28 cellular contexts compared by ENCODE assay signal in genomic region chr10:95499482-95499989, GRCh38.
DNase-seq lines count a peak whose midpoint lies in the region; ATAC-seq and TF ChIP-seq lines count a peak whose summit lies in the region.
"Had no signal": no experiment of that assay in that cellular context is flagged by ENCODE, and none has a peak within 500 bp of the region (broad histone marks: within the 10 kb centered on the region; RNA-seq: fewer than 3 reads in every experiment).

No MANE protein-coding gene starts in this region.

- H2BK20ac ChIP-seq in IMR-90 (ENCODE audit: low read depth, low read length) = no peak overlapping the region

- no peak for TF ChIP-seq POLR2A in IMR-90 (IDR thresholded peaks at IDR 0.05; ENCODE audit: low read depth, low read length)

- POLR2A ChIA-PET in IMR-90 (lab: Charles Lee; ENCODE audit: unreplicated experiment) = no interaction called here

- intact Hi-C loops in IMR-90 (cut with micrococcal nuclease) = no loop called here

- BruUV-seq in IMR-90 (replicated peaks; lab: Mats Ljungman, UMichigan) = no TSS peak

- H3K18ac ChIP-seq in IMR-90 (ENCODE audit: low read depth, low read length) (no peak overlapping the region), mesenchymal stem cell (ENCODE audit: low read depth in 1 of 2, low read length in 2 of 2) (no peak overlapping the region)

- CTCF ChIA-PET in IMR-90 (lab: Yijun Ruan, JAX) = interaction anchor here (0.5 kb wide), 1 partner anchor 10 kb away, joined by 5 read pairs; no protein-coding TSS in a partner anchor

- no peak overlapping the region for H4K5ac ChIP-seq in IMR-90 (ENCODE audit: low read depth, low read length)

- TF ChIP-seq CTCF in IMR-90 (conservative IDR thresholded peaks at IDR 0.05; ENCODE audit: low read depth, low read length) (no peak), choroid plexus epithelial cell (conservative IDR thresholded peaks at IDR 0.05; ENCODE audit: low read depth, low read length) (no peak), liver (IDR thresholded peaks at IDR 0.05; ENCODE audit: low read depth, low read length, missing input control) (no peak)

- TF ChIP-seq RAD21 in IMR-90 (IDR thresholded peaks at IDR 0.05; ENCODE audit: low read length) = no peak
- peak in 1 of 2 donors; percentile 24 for TF ChIP-seq RAD21 in liver (IDR thresholded peaks at IDR 0.05)

- no peak overlapping the region for H3K56ac ChIP-seq in IMR-90 (ENCODE audit: extremely low read depth, insufficient read depth, low read length)

- H3K9me3 ChIP-seq in IMR-90 (ENCODE audit: control insufficient read depth, insufficient read depth, low read length) (no peaks in the 10 kb centered on the region), liver (ENCODE audit: control insufficient read depth in 4 of 4, low read length in 3 of 4) (no peaks in the 10 kb centered on the region), stomach smooth muscle (ENCODE audit: control insufficient read depth in 2 of 2, low read length in 2 of 2) (no peaks in the 10 kb centered on the region), mesenchymal stem cell (ENCODE audit: control insufficient read depth, low read length) (no peaks in the 10 kb centered on the region)

- H4K91ac ChIP-seq in IMR-90 (ENCODE audit: insufficient read depth, low read depth, low read length) = no peak overlapping the region
- no peak overlapping the region for H4K91ac ChIP-seq in mesenchymal stem cell (ENCODE audit: low read length)

- dilution Hi-C loops in IMR-90 (cut with HindIII; ENCODE audit: low sequenced_read_pairs, unreplicated experiment) = no loop called here

- H2AK5ac ChIP-seq in IMR-90 (ENCODE audit: low read depth, low read length) (no peak overlapping the region), mesenchymal stem cell (ENCODE audit: low read length, severe bottlenecking) (no peak overlapping the region)

- H4K8ac ChIP-seq in IMR-90 (ENCODE audit: low read depth in 2 of 2, low read length in 2 of 2) = no peak overlapping the region
- no peak overlapping the region for H4K8ac ChIP-seq in mesenchymal stem cell (ENCODE audit: low read length)

- H3K36me3 ChIP-seq in IMR-90 (ENCODE audit: control insufficient read depth, insufficient read depth, low read length) (no peaks in the 10 kb centered on the region), liver (ENCODE audit: control insufficient read depth in 4 of 4, insufficient read depth in 3 of 4, low read depth in 1 of 4, low read length in 3 of 4) (no peaks in the 10 kb centered on the region), stomach smooth muscle (ENCODE audit: control insufficient read depth in 2 of 2, insufficient read depth in 2 of 2, low read length in 2 of 2) (peaks cover 2 to 7% of the 10 kb centered on the region in 2 donors), mesenchymal stem cell (ENCODE audit: control insufficient read depth in 1 of 2, insufficient read depth in 2 of 2, low read depth in 1 of 2, low read length in 2 of 2) (no peaks in the 10 kb centered on the region)
- H3K36me3 ChIP-seq: cardiac muscle cell had no signal

- H3K9me1 ChIP-seq in IMR-90 (ENCODE audit: insufficient read depth, low read length) = no peaks in the 10 kb centered on the region

- H3K27ac ChIP-seq in IMR-90 (ENCODE audit: insufficient read depth, low read length) (no peak overlapping the region), liver (ENCODE audit: low read depth in 1 of 2, low read length in 2 of 2) (peak overlapping the region; percentile 10 to 89), stomach smooth muscle (ENCODE audit: low read length) (peak overlapping the region; percentile 94), mesenchymal stem cell (ENCODE audit: low read length, poor library complexity, severe bottlenecking) (no peak overlapping the region)
- H3K27ac ChIP-seq: C4-2B, cardiac muscle cell had no signal

- H3K14ac ChIP-seq in IMR-90 (replicated peaks; ENCODE audit: low read depth, low read length) = no peak overlapping the region
- no peak overlapping the region for H3K14ac ChIP-seq in mesenchymal stem cell (ENCODE audit: low read length in 2 of 2)

- no peak overlapping the region for H3K4me2 ChIP-seq in IMR-90 (ENCODE audit: low read depth, low read length)
- no peak overlapping the region for H3K4me2 ChIP-seq in mesenchymal stem cell (ENCODE audit: low read length, poor library complexity, severe bottlenecking)

- no peak overlapping the region for H2AK9ac ChIP-seq in IMR-90 (replicated peaks; ENCODE audit: low read depth, low read length, poor library complexity)

- H4K20me1 ChIP-seq in IMR-90 (ENCODE audit: insufficient read depth, low read length) = no peaks in the 10 kb centered on the region

- WGBS in IMR-90 (ENCODE audit: extremely low coverage in 2 of 2, insufficient read length in 1 of 2), 2 experiments = no CpG with 5 or more reads among the region's 6 CpGs
- WGBS in liver = 35% methylated on average over 6 of the region's 6 CpGs
- 75% methylated on average over 5 of the region's 6 CpGs for WGBS in mesenchymal stem cell

- H3K27me3 ChIP-seq in IMR-90 (ENCODE audit: control insufficient read depth, insufficient read depth, low read length) = no peaks in the 10 kb centered on the region
- no peaks in the 10 kb centered on the region for H3K27me3 ChIP-seq in liver (ENCODE audit: control insufficient read depth in 4 of 4, insufficient read depth in 4 of 4, low read length in 3 of 4)
- no peaks in the 10 kb centered on the region for H3K27me3 ChIP-seq in stomach smooth muscle (ENCODE audit: control insufficient read depth in 1 of 2, insufficient read depth in 2 of 2, low read length in 2 of 2)
- H3K27me3 ChIP-seq in mesenchymal stem cell (ENCODE audit: control insufficient read depth in 1 of 2, insufficient read depth in 1 of 2, low read length in 2 of 2) = peaks cover 0 to 4% of the 10 kb centered on the region in 2 experiments
- H3K27me3 ChIP-seq: cardiac muscle cell, dorsolateral prefrontal cortex had no signal

- in situ Hi-C loops in IMR-90 (cut with MboI; ENCODE audit: low sequenced_read_pairs) = no loop called here

- H3K4me1 ChIP-seq in IMR-90 (ENCODE audit: control insufficient read depth, insufficient read depth, low read length) (no peaks in the 10 kb centered on the region), liver (ENCODE audit: control insufficient read depth in 4 of 4, insufficient read depth in 4 of 4, low read length in 3 of 4) (peaks cover 21 to 51% (median 46%) of the 10 kb centered on the region in 4 donors), stomach smooth muscle (ENCODE audit: control insufficient read depth, insufficient read depth, low read length) (peaks cover 56% of the 10 kb centered on the region), mesenchymal stem cell (ENCODE audit: control insufficient read depth, insufficient read depth, low read depth, low read length) (peaks cover 2% of the 10 kb centered on the region)

- DNase-seq in IMR-90 (no peak), choroid plexus epithelial cell (ENCODE audit: low read depth) (peak; percentile 15), mesenchymal stem cell (no peak)
- DNase-seq in activated effector memory CD4-positive, alpha-beta T cell treated with Interleukin-2 at 50 U/mL for 16 hours = no peak
- DNase-seq in activated T-cell treated with anti-CD3 and anti-CD28 coated beads, Interleukin-2, amount 50 U/mL, for 1 hour = no peak
- no peak for DNase-seq in stimulated activated CD4-positive, alpha-beta T cell treated with anti-CD3 and anti-CD28 coated beads, Interleukin-4, amount 100 ng/mL, for 24 hours
- DNase-seq: activated CD4-positive, alpha-beta memory T cell treated with anti-CD3 and anti-CD28 coated beads for 36 hours; activated CD4-positive, CD25-positive, alpha-beta regulatory T cell; activated effector memory CD4-positive, alpha-beta T cell treated with anti-CD3 and anti-CD28 coated beads, Interleukin-2, amount 50 U/mL, for 16 hours; activated naive CD8-positive, alpha-beta T cell treated with anti-CD3 and anti-CD28 coated beads, Interleukin-2, amount 50 U/mL, for 24 hours; dorsolateral prefrontal cortex; erythroblast; foreskin melanocyte; GOT3; hypothalamus; mammary epithelial cell; NCI-H1436 treated with DMSO at 0.1 percent for 48 hours; NCI-H2171 treated with DMSO at 0.1 percent for 48 hours; NCI-H82; occipital lobe; retina; stimulated activated CD8-positive, alpha-beta memory T cell treated with anti-CD3 and anti-CD28 coated beads, Interleukin-4, amount 100 ng/mL, for 48 hours; substantia nigra; T-helper 9 cell had no signal

- H2AFZ ChIP-seq in IMR-90 (replicated peaks; ENCODE audit: low read length, poor library complexity) (no peak overlapping the region), mesenchymal stem cell (ENCODE audit: low read depth, low read length) (no peak overlapping the region)

- H2BK12ac ChIP-seq in mesenchymal stem cell (ENCODE audit: low read length in 2 of 2) = no peak overlapping the region

- ATAC-seq in IMR-90 (ENCODE audit: low read depth) = no peak
- ATAC-seq: activated naive CD8-positive, alpha-beta T cell treated with anti-CD3 and anti-CD28 coated beads, Interleukin-2, amount 50 U/mL, for 24 hours had no signal

- H2BK120ac ChIP-seq in IMR-90 (ENCODE audit: low read depth, low read length) (no peak overlapping the region), mesenchymal stem cell (ENCODE audit: low read depth, low read length) (no peak overlapping the region)

- H2BK15ac ChIP-seq in IMR-90 (ENCODE audit: low read depth, low read length) (no peak overlapping the region), mesenchymal stem cell (ENCODE audit: low read depth, poor library complexity, severe bottlenecking) (no peak overlapping the region)

- no peak overlapping the region for H3K9ac ChIP-seq in IMR-90 (ENCODE audit: low read depth, low read length)
- no peak overlapping the region for H3K9ac ChIP-seq in liver (ENCODE audit: low read depth in 1 of 2, low read length in 2 of 2)
- peak overlapping the region in 1 of 2 donors; percentile 80 for H3K9ac ChIP-seq in stomach smooth muscle (ENCODE audit: low read length in 2 of 2)
- no peak overlapping the region for H3K9ac ChIP-seq in mesenchymal stem cell (ENCODE audit: low read length)

- H3K23ac ChIP-seq in IMR-90 (ENCODE audit: low read depth, low read length) (no peak overlapping the region), mesenchymal stem cell (ENCODE audit: low read length in 2 of 2) (no peak overlapping the region)

- H3K4ac ChIP-seq in IMR-90 (ENCODE audit: low read depth, low read length) = no peak overlapping the region
- no peak overlapping the region for H3K4ac ChIP-seq in mesenchymal stem cell (ENCODE audit: low read depth in 1 of 2, low read length in 2 of 2)

- H3K4me3 ChIP-seq in IMR-90 (ENCODE audit: insufficient read depth, low read depth, low read length) = no peak overlapping the region
- no peak overlapping the region for H3K4me3 ChIP-seq in choroid plexus epithelial cell (ENCODE audit: low read depth, low read length)
- no peak overlapping the region for H3K4me3 ChIP-seq in liver (ENCODE audit: low read depth in 1 of 3, low read length in 3 of 3)
- no peak overlapping the region for H3K4me3 ChIP-seq in stomach smooth muscle (ENCODE audit: low read length in 2 of 2)
- no peak overlapping the region for H3K4me3 ChIP-seq in mesenchymal stem cell (ENCODE audit: insufficient read depth in 1 of 2, low read depth in 1 of 2, low read length in 2 of 2)
- H3K4me3 ChIP-seq: cardiac muscle cell, dorsolateral prefrontal cortex had no signal

- H3K79me1 ChIP-seq in IMR-90 (ENCODE audit: low read depth in 1 of 2, low read length in 2 of 2) (no peaks in the 10 kb centered on the region), mesenchymal stem cell (replicated peaks; ENCODE audit: low read length, poor library complexity, severe bottlenecking) (peaks cover 2% of the 10 kb centered on the region)

- no peak overlapping the region for H2BK5ac ChIP-seq in IMR-90 (ENCODE audit: low read depth, low read length, poor library complexity, severe bottlenecking)
- no peak overlapping the region for H2BK5ac ChIP-seq in mesenchymal stem cell (ENCODE audit: low read depth, low read length, poor library complexity, severe bottlenecking)

Comparison
In these comparisons a context has a peak if more than half of its experiments do, and no peak if none do; other contexts are left out.
1. H3K27ac ChIP-seq: peak in liver (2 of 2) and stomach smooth muscle (single experiment); none in IMR-90 (single experiment) and mesenchymal stem cell (single experiment).